Comparison of ENCODE assay signal across 1 cellular context in the genomic region with DNA sequence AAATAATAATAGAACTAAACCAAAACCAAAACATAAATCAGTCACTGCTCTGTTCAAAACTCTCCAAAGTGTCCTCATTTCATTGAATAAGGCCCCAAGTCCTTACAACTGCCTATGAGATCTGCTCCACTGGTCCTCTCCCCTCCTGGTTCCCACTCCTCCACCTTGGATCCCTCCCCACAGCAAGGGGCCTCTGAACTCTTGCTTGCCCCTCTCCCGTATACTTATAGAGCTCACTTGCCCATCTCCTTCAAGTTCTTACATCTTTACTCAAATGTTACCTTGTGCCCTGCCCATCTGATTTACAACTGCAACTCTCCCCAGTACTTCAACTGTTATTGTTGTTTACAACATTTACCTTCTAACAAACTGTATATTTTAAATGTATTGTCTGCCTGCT.
TF ChIP-seq lines count a peak whose summit lies in the region.

No MANE protein-coding gene starts in this region.

TF ChIP-seq in endothelial cell of umbilical vein, 7 proteins besides CTCF, POLR2A, EP300 and RAD21:
- TF ChIP-seq GATA2 (IDR thresholded peaks at IDR 0.05; ENCODE audit: insufficient read depth, insufficient read length, low read depth, low read length): no peak
- no peak for TF ChIP-seq FOS (IDR thresholded peaks at IDR 0.05; ENCODE audit: borderline replicate concordance, insufficient read depth, low read length)
- TF ChIP-seq MYC (IDR thresholded peaks at IDR 0.05; ENCODE audit: low read depth, low read length): no peak
- no peak for TF ChIP-seq EZH2 (IDR thresholded peaks at IDR 0.05; ENCODE audit: borderline replicate concordance, low read depth, low read length, severe bottlenecking)
- no peak for TF ChIP-seq POLR2AphosphoS5 (IDR thresholded peaks at IDR 0.05; ENCODE audit: insufficient read depth, low read depth, low read length)
- TF ChIP-seq, protein P1, sequence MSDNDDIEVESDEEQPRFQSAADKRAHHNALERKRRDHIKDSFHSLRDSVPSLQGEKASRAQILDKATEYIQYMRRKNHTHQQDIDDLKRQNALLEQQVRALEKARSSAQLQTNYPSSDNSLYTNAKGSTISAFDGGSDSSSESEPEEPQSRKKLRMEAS (IDR thresholded peaks at IDR 0.05; ENCODE audit: insufficient read depth, insufficient read length): no peak
- no peak for TF ChIP-seq JUN (IDR thresholded peaks at IDR 0.05; ENCODE audit: borderline replicate concordance, insufficient read depth, insufficient read length, low read depth)
